In the genomic region with DNA sequence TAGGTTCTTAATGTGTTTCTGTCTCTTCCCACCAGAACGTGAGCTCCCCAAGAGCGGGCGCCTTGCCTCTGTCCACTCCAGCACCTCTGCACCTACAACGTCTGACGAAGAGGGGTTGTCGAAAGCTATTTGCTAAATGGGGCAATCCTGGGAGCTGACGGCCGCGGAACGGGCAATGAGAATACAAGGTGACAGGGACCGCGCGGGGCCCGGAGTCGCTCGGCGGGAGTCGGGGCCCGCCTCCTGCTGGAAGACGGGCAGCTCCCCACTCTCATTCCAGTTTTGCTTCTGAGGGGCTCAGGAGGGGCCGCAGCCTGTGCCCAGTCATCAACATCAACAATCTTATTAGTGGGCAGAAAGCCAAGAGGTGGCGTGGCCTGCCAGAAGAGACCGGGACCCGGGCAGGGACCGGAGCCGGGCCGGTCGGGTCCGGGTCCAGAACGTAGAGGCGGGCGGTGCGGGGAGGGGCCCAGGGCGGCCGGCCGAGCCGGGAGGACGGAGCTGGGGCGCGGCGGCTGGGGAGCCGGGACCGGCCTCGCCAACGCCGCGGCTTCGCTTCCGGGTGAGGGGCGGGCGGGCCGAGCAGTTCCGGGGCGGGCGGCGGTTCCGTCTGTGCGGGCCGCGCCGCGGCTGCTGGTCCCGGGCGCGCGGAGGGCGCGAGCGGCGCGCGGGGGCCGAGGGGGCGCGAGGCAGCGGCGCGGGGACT, we compare ENCODE assay signal across 8 cellular contexts. TPM values are rescaled to one million over a fixed set of nuclear protein-coding genes. Genes with fewer than 3 reads are reported as not detected.
DNase-seq lines count a peak whose midpoint lies in the region; ATAC-seq and TF ChIP-seq lines count a peak whose summit lies in the region.

A gene (plus strand): TSS at position 603 of the 706 bp plus-strand sequence. CDS start 191 bp downstream, outside the sequence.

- H3K27ac ChIP-seq in Panc1 (ENCODE audit: low read length) = peak within 1 kb of the TSS; percentile 87

- no peak for TF ChIP-seq CTCF in Panc1 (IDR thresholded peaks at IDR 0.05)
- TF ChIP-seq CTCF in fibroblast of villous mesenchyme (IDR thresholded peaks at IDR 0.05; ENCODE audit: insufficient read depth, low read depth, low read length) = peak; percentile 6
- TF ChIP-seq CTCF in nephron progenitor cell (IDR thresholded peaks at IDR 0.05) = no peak

- H3K27me3 ChIP-seq in Panc1 (ENCODE audit: control insufficient read depth, insufficient read depth, low read length) = no peaks in the 10 kb centered on the region

- H3K4me3 ChIP-seq in Panc1 (ENCODE audit: low read depth in 2 of 2, low read length in 2 of 2) (peak within 1 kb of the TSS; percentile 87 to 89), fibroblast of villous mesenchyme (ENCODE audit: low read depth, low read length) (peak within 1 kb of the TSS; percentile 89)

- peaks cover 2% of the 10 kb centered on the region; the same call in 1 of the 2 replicates for H3K36me3 ChIP-seq in Panc1 (ENCODE audit: control insufficient read depth, insufficient read depth, low read length)

- H3K36me3 Mint-ChIP-seq in nephron progenitor cell (ENCODE audit: low read depth) = peaks cover 7% of the 10 kb centered on the region
- H3K36me3 Mint-ChIP-seq in stimulated activated naive CD8-positive, alpha-beta T cell treated with anti-CD3 and anti-CD28 coated beads, Interleukin-15, Interleukin-2, amounts not matched to agents 100 ng/mL and 50 ng/mL, for 24 hours (ENCODE audit: low read depth) = peaks cover 5% of the 10 kb centered on the region

- intact Hi-C loops in Panc1 (cut with micrococcal nuclease; ENCODE audit: unreplicated experiment) = no loop called here

- H3K4me3 Mint-ChIP-seq in nephron progenitor cell = peak within 1 kb of the TSS; percentile 94
- peak within 1 kb of the TSS; percentile 90 for H3K4me3 Mint-ChIP-seq in stimulated activated naive CD8-positive, alpha-beta T cell treated with anti-CD3 and anti-CD28 coated beads, Interleukin-15, Interleukin-2, amounts not matched to agents 100 ng/mL and 50 ng/mL, for 24 hours

- POLR2A ChIA-PET in Panc1 (lab: Charles Lee) = interaction anchor here (0.6 kb wide), 2 partner anchors 117 to 125 kb away, joined by 4 read pairs; no protein-coding TSS in a partner anchor

- peaks cover 16% of the 10 kb centered on the region; the same call in 1 of the 2 replicates for H3K4me1 ChIP-seq in Panc1 (ENCODE audit: control insufficient read depth, insufficient read depth, low read length)

- no TSS peak for BruUV-seq in Panc1 (replicated peaks; lab: Mats Ljungman, UMichigan)

- DNase-seq in DMS153 treated with DMSO at 0.1 percent for 48 hours (lab: John Stamatoyannopoulos, UW; ENCODE audit: unreplicated experiment) = peak; percentile 27
- no peak for DNase-seq in DMS153 (lab: John Stamatoyannopoulos, UW)
- no peak for DNase-seq in Panc1 (ENCODE audit: low read depth, low spot score)
- DNase-seq in activated T-helper 9 cell treated with anti-CD3 and anti-CD28 coated beads, Interleukin-2, amount 50 U/mL, for 16 hours (ENCODE audit: low read depth) = peak; percentile 66
- peak; percentile 83 for DNase-seq in fibroblast of villous mesenchyme (ENCODE audit: low read depth)
- DNase-seq in nephron progenitor cell = peak; percentile 70

- H3K27me3 Mint-ChIP-seq in nephron progenitor cell (ENCODE audit: low read depth, poor library complexity) = peaks cover 55% of the 10 kb centered on the region
- no peaks in the 10 kb centered on the region for H3K27me3 Mint-ChIP-seq in stimulated activated naive CD8-positive, alpha-beta T cell treated with anti-CD3 and anti-CD28 coated beads, Interleukin-15, Interleukin-2, amounts not matched to agents 100 ng/mL and 50 ng/mL, for 24 hours

- H3K9me3 Mint-ChIP-seq in nephron progenitor cell = no peaks in the 10 kb centered on the region
- H3K9me3 Mint-ChIP-seq in stimulated activated naive CD8-positive, alpha-beta T cell treated with anti-CD3 and anti-CD28 coated beads, Interleukin-15, Interleukin-2, amounts not matched to agents 100 ng/mL and 50 ng/mL, for 24 hours = no peaks in the 10 kb centered on the region

- peaks cover 40% of the 10 kb centered on the region for H3K4me1 Mint-ChIP-seq in nephron progenitor cell
- H3K4me1 Mint-ChIP-seq in stimulated activated naive CD8-positive, alpha-beta T cell treated with anti-CD3 and anti-CD28 coated beads, Interleukin-15, Interleukin-2, amounts not matched to agents 100 ng/mL and 50 ng/mL, for 24 hours (ENCODE audit: low read depth) = peaks cover 51% of the 10 kb centered on the region

- no peaks in the 10 kb centered on the region for H3K9me3 ChIP-seq in Panc1 (ENCODE audit: control insufficient read depth, insufficient read depth, low read depth, low read length)

- CTCF ChIA-PET in Panc1 (lab: Charles Lee) = interaction anchor here (0.5 to 3.6 kb wide), 2 partner anchors 70 to 91 kb away, joined by 3 to 18 read pairs; no protein-coding TSS in a partner anchor

- no peak within 1 kb of the TSS for H3K27ac Mint-ChIP-seq in nephron progenitor cell
- peak within 1 kb of the TSS; percentile 89 for H3K27ac Mint-ChIP-seq in stimulated activated naive CD8-positive, alpha-beta T cell treated with anti-CD3 and anti-CD28 coated beads, Interleukin-15, Interleukin-2, amounts not matched to agents 100 ng/mL and 50 ng/mL, for 24 hours

- in situ Hi-C loops in Panc1 (cut with HindIII; ENCODE audit: low pct_unique_long_range_greater_than_20kb, low sequenced_read_pairs) = no loop called here

- ATAC-seq in HG03196 (IDR thresholded peaks at IDR 0.05; ENCODE audit: unreplicated experiment) (peak; percentile 47), Panc1 (peak; percentile 95)

RNA-seq across cellular contexts. Expression of the gene that starts here (rescaled TPM):
- total RNA-seq in Panc1 (2021; ENCODE audit: unreplicated experiment) (20.6 TPM), fibroblast of villous mesenchyme (18.4 and 19.0 TPM in 2 replicates)
- 14.2 TPM for polyA plus RNA-seq in Panc1 (2012; ENCODE audit: insufficient read length)

Comparison
In these comparisons a context has a peak if more than half of its experiments do, and no peak if none do; other contexts are left out.
1. DNase-seq: peak in DMS153 treated with DMSO at 0.1 percent for 48 hours (single experiment), activated T-helper 9 cell treated with anti-CD3 and anti-CD28 coated beads, Interleukin-2, amount 50 U/mL, for 16 hours (single experiment), fibroblast of villous mesenchyme (single experiment) and nephron progenitor cell (single experiment); none in DMS153 (single experiment) and Panc1 (single experiment).